ENCODE assay signal across 11 cellular contexts in the genomic region with DNA sequence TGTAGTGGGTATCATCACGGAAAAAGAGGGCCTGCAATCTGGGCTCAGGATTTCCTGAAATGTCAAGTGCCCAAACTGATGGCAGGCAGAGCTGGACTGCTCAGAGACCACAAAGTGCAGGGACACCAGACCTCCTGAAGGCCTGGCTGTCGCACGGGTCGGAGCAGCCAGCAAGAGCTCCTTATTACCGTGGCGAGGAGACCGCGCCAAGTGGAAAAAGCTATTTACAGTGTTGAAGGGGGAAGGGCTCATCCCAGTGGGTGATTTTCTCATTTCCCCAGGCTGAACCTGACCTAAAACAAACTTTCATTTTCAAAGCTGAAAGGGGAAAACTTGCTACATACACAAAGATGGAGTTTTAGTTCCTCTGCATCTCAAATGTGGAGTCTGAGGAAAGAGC.
A peak's percentile ranks its signal among the peaks of the same experiment; 100 is the strongest.
DNase-seq lines count a peak whose midpoint lies in the region; ATAC-seq and TF ChIP-seq lines count a peak whose summit lies in the region.
"Had no signal": no experiment of that assay in that cellular context is flagged by ENCODE, and none has a peak within 500 bp of the region (broad histone marks: within the 10 kb centered on the region; RNA-seq: fewer than 3 reads in every experiment).

No MANE protein-coding gene starts in this region.

- TF ChIP-seq POLR2A in spleen (IDR thresholded peaks at IDR 0.05): no peak

- peak overlapping the region in 6 of 8 donors; percentile 22 to 59 (median 49) for H3K27ac ChIP-seq in spleen
- H3K27ac ChIP-seq: PC-9 had no signal

- no peaks in the 10 kb centered on the region for H3K27me3 Mint-ChIP-seq in dendritic cell treated with granulocyte-macrophage colony-stimulating factor and Interleukin-4, amounts not matched to agents 40 ng/mL and 50 ng/mL, for 4 days
- H3K27me3 Mint-ChIP-seq: activated T-helper 17 cell treated with anti-CD3 and anti-CD28 coated beads, Interleukin-2, amount 50 U/mL, for 72 hours had no signal

- intact Hi-C loops in dendritic cell treated with granulocyte-macrophage colony-stimulating factor and Interleukin-4, amounts not matched to agents 40 ng/mL and 50 ng/mL, for 4 days (cut with micrococcal nuclease): loop anchor here (5.0 to 10.0 kb wide), 3 partner anchors 74 to 776 kb away; a partner anchor contains a TSS
- intact Hi-C loops in spleen (cut with DNase I; ENCODE audit: low total_unique reads): no loop called here
- intact Hi-C loops in posterior vena cava (cut with DNase I): no loop called here

- peaks cover 14% of the 10 kb centered on the region for H3K36me3 Mint-ChIP-seq in dendritic cell treated with granulocyte-macrophage colony-stimulating factor and Interleukin-4, amounts not matched to agents 40 ng/mL and 50 ng/mL, for 4 days (ENCODE audit: low read depth)

- no peaks in the 10 kb centered on the region for H3K9me3 Mint-ChIP-seq in dendritic cell treated with granulocyte-macrophage colony-stimulating factor and Interleukin-4, amounts not matched to agents 40 ng/mL and 50 ng/mL, for 4 days
- H3K9me3 Mint-ChIP-seq: activated T-helper 17 cell treated with anti-CD3 and anti-CD28 coated beads, Interleukin-2, amount 50 U/mL, for 72 hours had no signal

- DNase-seq in spleen (no peak), posterior vena cava (ENCODE audit: low spot score) (no peak)
- DNase-seq: activated CD4-positive, alpha-beta T cell treated with anti-CD3 and anti-CD28 coated beads, Interleukin-2, amount 50 U/mL, for 1 hour; PC-9; stimulated activated CD4-positive, alpha-beta T cell treated with anti-CD3 and anti-CD28 coated beads, Interleukin-4, amount 100 ng/mL, for 4 hours had no signal

- peak overlapping the region; percentile 70 for H3K4me3 Mint-ChIP-seq in dendritic cell treated with granulocyte-macrophage colony-stimulating factor and Interleukin-4, amounts not matched to agents 40 ng/mL and 50 ng/mL, for 4 days
- H3K4me3 Mint-ChIP-seq: activated T-helper 17 cell treated with anti-CD3 and anti-CD28 coated beads, Interleukin-2, amount 50 U/mL, for 72 hours had no signal

- ATAC-seq in GM19395 (IDR thresholded peaks at IDR 0.05; ENCODE audit: unreplicated experiment): peak; percentile 30
- peak; percentile 10 for ATAC-seq in HG02884 (IDR thresholded peaks at IDR 0.05; ENCODE audit: unreplicated experiment)
- ATAC-seq in HG03039 (IDR thresholded peaks at IDR 0.05; ENCODE audit: unreplicated experiment): no peak
- ATAC-seq in GM19397 (IDR thresholded peaks at IDR 0.05; ENCODE audit: unreplicated experiment): no peak
- ATAC-seq: activated T-helper 17 cell treated with anti-CD3 and anti-CD28 coated beads, Interleukin-2, amount 50 U/mL, for 72 hours had no signal

- peaks cover 0 to 4% (median 0%) of the 10 kb centered on the region in 6 donors for H3K36me3 ChIP-seq in spleen

- WGBS in spleen, 5 donors: 43 to 55% (median 47%) methylated on average over 8 of the region's 8 CpGs

- H3K4me3 ChIP-seq in spleen: peak overlapping the region in 3 of 8 donors; percentile 11 to 33 (median 11)
- H3K4me3 ChIP-seq: PC-9 had no signal

- no peaks in the 10 kb centered on the region for H3K9me3 ChIP-seq in spleen

- peaks cover 20% of the 10 kb centered on the region for H3K4me1 Mint-ChIP-seq in dendritic cell treated with granulocyte-macrophage colony-stimulating factor and Interleukin-4, amounts not matched to agents 40 ng/mL and 50 ng/mL, for 4 days (ENCODE audit: low read depth)

- H3K4me1 ChIP-seq in spleen: peaks cover 0 to 22% (median 14%) of the 10 kb centered on the region in 6 donors

- TF ChIP-seq CTCF in spleen (IDR thresholded peaks at IDR 0.05 in 8 of 11, conservative IDR thresholded peaks at IDR 0.05 in 3 of 11): no peak

- peak overlapping the region; percentile 79 for H3K27ac Mint-ChIP-seq in dendritic cell treated with granulocyte-macrophage colony-stimulating factor and Interleukin-4, amounts not matched to agents 40 ng/mL and 50 ng/mL, for 4 days

- H3K27me3 ChIP-seq in spleen (replicated peaks in 1 of 7): no peaks in the 10 kb centered on the region

Comparison
In these comparisons a context has a peak if more than half of its experiments do, and no peak if none do; other contexts are left out.
1. ATAC-seq: peak in GM19395 (single experiment) and HG02884 (single experiment); none in HG03039 (single experiment) and GM19397 (single experiment).